7 cellular contexts compared by ENCODE assay signal in genomic region chr19:4374451-4375163, GRCh38. TPM values are rescaled to one million over a fixed set of nuclear protein-coding genes. Genes with fewer than 3 reads are reported as not detected.
DNase-seq lines count a peak whose midpoint lies in the region; ATAC-seq and TF ChIP-seq lines count a peak whose summit lies in the region.

No MANE protein-coding gene starts in this region.

- H3K27me3 Mint-ChIP-seq in brain = no peaks in the 10 kb centered on the region
- H3K27me3 Mint-ChIP-seq in activated CD4-positive, alpha-beta memory T cell treated with anti-CD3 and anti-CD28 coated beads, Interleukin-2, amount 10 ng/mL, durations not matched to agents 7 days and 5 days = no peaks in the 10 kb centered on the region

- no peaks in the 10 kb centered on the region for H3K36me3 ChIP-seq in tibial nerve

- TF ChIP-seq EP300 in tibial nerve (IDR thresholded peaks at IDR 0.05) = peak in 1 of 2 donors; percentile 65

- H3K4me1 Mint-ChIP-seq in brain = peaks cover 76% of the 10 kb centered on the region
- peaks cover 79% of the 10 kb centered on the region for H3K4me1 Mint-ChIP-seq in activated CD4-positive, alpha-beta memory T cell treated with anti-CD3 and anti-CD28 coated beads, Interleukin-2, amount 10 ng/mL, durations not matched to agents 7 days and 5 days

- TF ChIP-seq CTCF in brain (conservative IDR thresholded peaks at IDR 0.05) = no peak
- TF ChIP-seq CTCF in tibial nerve (IDR thresholded peaks at IDR 0.05) = peak in 2 of 5 experiments; percentile 11 to 28

- no peaks in the 10 kb centered on the region for H3K27me3 ChIP-seq in tibial nerve

- 26 to 35% methylated on average over 17 to 27 of the region's 27 CpGs for WGBS in tibial nerve, 2 donors

- H3K4me1 ChIP-seq in tibial nerve = peaks cover 11 to 100% (median 88%) of the 10 kb centered on the region in 4 donors

- no peak for TF ChIP-seq POLR2A in tibial nerve (IDR thresholded peaks at IDR 0.05)

- H3K27ac ChIP-seq in tibial nerve = peak overlapping the region; percentile 80 to 100 (median 89)

- peak overlapping the region in 3 of 5 experiments; percentile 93 to 98 (median 94) for H3K27ac Mint-ChIP-seq in brain
- no peak overlapping the region for H3K27ac Mint-ChIP-seq in activated CD4-positive, alpha-beta memory T cell treated with anti-CD3 and anti-CD28 coated beads, Interleukin-2, amount 10 ng/mL, durations not matched to agents 7 days and 5 days

- no peak overlapping the region for H3K4me3 Mint-ChIP-seq in brain
- no peak overlapping the region for H3K4me3 Mint-ChIP-seq in activated CD4-positive, alpha-beta memory T cell treated with anti-CD3 and anti-CD28 coated beads, Interleukin-2, amount 10 ng/mL, durations not matched to agents 7 days and 5 days

- POLR2A ChIA-PET in activated CD4-positive, alpha-beta memory T cell treated with anti-CD3 and anti-CD28 coated beads, Interleukin-2, amount 10 ng/mL, durations not matched to agents 7 days and 5 days (lab: Charles Lee) = interaction anchor here (1.0 to 1.9 kb wide), 2 partner anchors 14 to 28 kb away, joined by 3 to 7 read pairs; partner anchors contain the start of gene CHAF1A

- peak in 75 of 76 experiments; percentile 63 to 99 (median 93) for DNase-seq in HUDEP-2 (lab: John Stamatoyannopoulos, UW; ENCODE audit: unreplicated experiment in 76 of 76)
- no peak for DNase-seq in left lobe of liver (ENCODE audit: low spot score)
- DNase-seq in tibial nerve (ENCODE audit: low spot score in 2 of 2) = peak; percentile 58 to 62
- no peak for DNase-seq in activated CD4-positive, alpha-beta memory T cell treated with anti-CD3 and anti-CD28 coated beads, Interleukin-2, amount 10 ng/mL, durations not matched to agents 7 days and 5 days
- DNase-seq in KG1 (lab: John Stamatoyannopoulos, UW) = no peak

- CTCF ChIA-PET in activated CD4-positive, alpha-beta memory T cell treated with anti-CD3 and anti-CD28 coated beads, Interleukin-2, amount 10 ng/mL, durations not matched to agents 7 days and 5 days (lab: Charles Lee) = interaction anchor here (0.9 to 1.1 kb wide), 2 partner anchors 20 to 28 kb away, joined by 4 to 5 read pairs; partner anchors contain the start of gene CHAF1A

- peaks cover 3% of the 10 kb centered on the region for H3K36me3 Mint-ChIP-seq in brain
- peaks cover 13% of the 10 kb centered on the region for H3K36me3 Mint-ChIP-seq in activated CD4-positive, alpha-beta memory T cell treated with anti-CD3 and anti-CD28 coated beads, Interleukin-2, amount 10 ng/mL, durations not matched to agents 7 days and 5 days (ENCODE audit: low read depth)

- H3K9me3 Mint-ChIP-seq in brain = peaks cover 0 to 2% (median 0%) of the 10 kb centered on the region in 5 experiments
- no peaks in the 10 kb centered on the region for H3K9me3 Mint-ChIP-seq in activated CD4-positive, alpha-beta memory T cell treated with anti-CD3 and anti-CD28 coated beads, Interleukin-2, amount 10 ng/mL, durations not matched to agents 7 days and 5 days

- ATAC-seq in left lobe of liver = peak; percentile 36
- ATAC-seq in HG03139 (IDR thresholded peaks at IDR 0.05; ENCODE audit: unreplicated experiment) = no peak

- H3K4me3 ChIP-seq in tibial nerve = peak overlapping the region in 1 of 4 donors; percentile 0

- H3K9me3 ChIP-seq in tibial nerve = no peaks in the 10 kb centered on the region

RNA-seq across cellular contexts. Expression of gene SH3GL1, which starts 25.7 kb away (rescaled TPM):
- polyA plus RNA-seq in brain (ENCODE audit: insufficient read depth, low read depth, low replicate concordance) = 129 TPM
- total RNA-seq in left lobe of liver = 30.2 TPM
- 10 to 100 TPM; 35.0 to 64.8 (median 52.9) TPM for total RNA-seq in tibial nerve
- 10 to 100 TPM; 62.1 to 64.0 TPM for total RNA-seq in activated CD4-positive, alpha-beta memory T cell treated with anti-CD3 and anti-CD28 coated beads, Interleukin-2, amount 10 ng/mL, durations not matched to agents 7 days and 5 days

RNA-seq across cellular contexts. Expression of gene CHAF1A, which starts 27.8 kb away (rescaled TPM):
- polyA plus RNA-seq in brain (ENCODE audit: insufficient read depth, low read depth, low replicate concordance) = 36.3 TPM
- 3.3 TPM for total RNA-seq in left lobe of liver
- 10 to 100 TPM in 1 of 4 donors, 1 to 10 TPM in 3; 4.9 to 18.6 (median 8.1) TPM for total RNA-seq in tibial nerve
- 10 to 100 TPM; 71.7 to 82.5 TPM for total RNA-seq in activated CD4-positive, alpha-beta memory T cell treated with anti-CD3 and anti-CD28 coated beads, Interleukin-2, amount 10 ng/mL, durations not matched to agents 7 days and 5 days

RNA-seq across cellular contexts. Expression of gene MPND, which starts 31.2 kb away (rescaled TPM):
- polyA plus RNA-seq in brain (ENCODE audit: insufficient read depth, low read depth, low replicate concordance) = 73.2 TPM
- total RNA-seq in left lobe of liver (24.2 TPM), tibial nerve (10 to 100 TPM in 1 of 4 donors, 1 to 10 TPM in 3; 2.2 to 13.2 (median 6.6) TPM)
- 10 to 100 TPM; 19.1 to 20.4 TPM for total RNA-seq in activated CD4-positive, alpha-beta memory T cell treated with anti-CD3 and anti-CD28 coated beads, Interleukin-2, amount 10 ng/mL, durations not matched to agents 7 days and 5 days

RNA-seq across cellular contexts. Expression of gene STAP2, which starts 36.0 kb away (rescaled TPM):
- 25.7 TPM for polyA plus RNA-seq in brain (ENCODE audit: insufficient read depth, low read depth, low replicate concordance)
- total RNA-seq in left lobe of liver (31.8 TPM), tibial nerve (1 to 10 TPM in 3 of 4 donors, not detected in 1; 3.1 to 6.0 (median 4.8) TPM)
- total RNA-seq in activated CD4-positive, alpha-beta memory T cell treated with anti-CD3 and anti-CD28 coated beads, Interleukin-2, amount 10 ng/mL, durations not matched to agents 7 days and 5 days = 1 to 10 TPM; 8.3 to 8.6 TPM

Comparison
In these comparisons a context has a peak if more than half of its experiments do, and no peak if none do; other contexts are left out.
1. DNase-seq: peak in HUDEP-2 (75 of 76) and tibial nerve (2 of 2); none in left lobe of liver (single experiment), activated CD4-positive, alpha-beta memory T cell treated with anti-CD3 and anti-CD28 coated beads, Interleukin-2, amount 10 ng/mL, durations not matched to agents 7 days and 5 days (single experiment) and KG1 (single experiment).